ENCODE assay signal across 8 cellular contexts in the genomic region with DNA sequence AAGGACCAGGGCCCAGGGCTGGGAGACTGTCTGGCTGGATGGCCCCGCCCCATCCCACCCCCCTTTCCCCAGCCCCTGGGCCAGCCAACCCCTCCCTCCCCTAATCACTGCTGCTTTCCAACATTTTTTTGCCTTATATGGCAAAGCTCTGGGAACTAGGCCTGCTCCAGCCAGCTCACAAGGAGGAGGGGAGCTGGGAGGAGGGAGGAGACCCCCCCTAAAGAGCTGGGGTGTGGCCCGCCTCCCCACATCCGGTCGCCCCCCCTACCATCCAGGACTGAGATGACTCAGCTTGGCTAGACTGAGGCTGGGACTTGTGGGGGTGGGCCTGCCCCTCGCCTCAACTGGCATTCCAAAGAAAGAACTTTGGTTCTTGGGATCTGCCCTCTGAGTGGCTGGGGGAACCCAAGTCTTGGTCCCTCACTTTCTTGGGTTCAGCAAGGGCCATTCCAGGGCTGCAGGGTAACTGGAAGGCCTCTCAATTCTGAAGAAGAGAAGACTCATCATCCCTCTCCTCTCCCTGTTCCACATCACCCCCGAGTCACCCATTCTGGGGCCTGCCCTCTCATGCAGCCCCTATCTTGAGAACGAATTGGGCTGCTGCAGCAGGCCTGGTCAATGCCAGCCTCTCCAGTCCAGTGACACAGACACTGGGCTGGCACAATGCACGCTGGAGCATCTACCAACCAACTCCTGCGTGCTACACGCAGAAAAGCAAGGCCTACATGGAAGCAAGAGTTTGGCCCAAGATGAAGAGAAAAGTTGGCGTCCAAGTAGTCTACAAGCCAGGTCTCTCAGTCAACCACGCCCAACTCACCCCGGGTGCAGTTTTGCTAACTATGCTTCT. TPM values are rescaled to one million over a fixed set of nuclear protein-coding genes. Genes with fewer than 3 reads are reported as not detected.
DNase-seq lines count a peak whose midpoint lies in the region; ATAC-seq, FAIRE-seq and TF ChIP-seq lines count a peak whose summit lies in the region.

No MANE protein-coding gene starts in this region.

- H3K4me1 Mint-ChIP-seq in CD8-positive, alpha-beta T cell (ENCODE audit: low read depth) = peaks cover 18% of the 10 kb centered on the region

- DNase-seq in CD8-positive, alpha-beta T cell = peak in 6 of 7 experiments; percentile 62 to 82 (median 78)
- DNase-seq in HT-29 (ENCODE audit: low spot score) (peak; percentile 53), SK-MEL-5 (ENCODE audit: low read depth, low spot score) (peak; percentile 52), adipocyte (ENCODE audit: low read depth) (peak; percentile 91), heart left ventricle (peak; percentile 85 to 92 (median 88)), pons (ENCODE audit: low spot score) (peak; percentile 44), urothelium cell line (ENCODE audit: low spot score) (peak; percentile 79)

- peak overlapping the region; percentile 99 for H3K9ac ChIP-seq in adipocyte (ENCODE audit: low read length)

- H3K27me3 Mint-ChIP-seq in CD8-positive, alpha-beta T cell (ENCODE audit: low read depth) = no peaks in the 10 kb centered on the region

- no peaks in the 10 kb centered on the region for H3K9me3 Mint-ChIP-seq in CD8-positive, alpha-beta T cell

- no peak for TF ChIP-seq CTCF in CD8-positive, alpha-beta T cell (IDR thresholded peaks at IDR 0.05)
- TF ChIP-seq CTCF in heart left ventricle (IDR thresholded peaks at IDR 0.05) = no peak

- FAIRE-seq in urothelium cell line (lab: Jason Lieb, UNC) = no peak

- H3K27ac ChIP-seq in CD8-positive, alpha-beta T cell (ENCODE audit: low read depth, low read length) = peak overlapping the region; percentile 95
- peak overlapping the region; percentile 78 to 100 (median 96) for H3K27ac ChIP-seq in heart left ventricle

- ATAC-seq in CD8-positive, alpha-beta T cell = peak; percentile 22
- peak; percentile 54 to 76 (median 67) for ATAC-seq in heart left ventricle
- no peak for ATAC-seq in HG02840 (IDR thresholded peaks at IDR 0.05; ENCODE audit: low FRiP score, unreplicated experiment)

- 0 to 51% (median 18%) methylated on average over 10 to 13 of the region's 13 CpGs for WGBS in heart left ventricle, 4 donors

- H3K9me3 ChIP-seq in CD8-positive, alpha-beta T cell (ENCODE audit: low read length) = no peaks in the 10 kb centered on the region
- H3K9me3 ChIP-seq in adipocyte (ENCODE audit: control insufficient read depth, low read length) (no peaks in the 10 kb centered on the region), heart left ventricle (no peaks in the 10 kb centered on the region)

- CTCF ChIA-PET in CD8-positive, alpha-beta T cell (lab: Charles Lee) = interaction anchor here (0.6 kb wide), 1 partner anchor 166 kb away, joined by 3 read pairs; no protein-coding TSS in a partner anchor

- POLR2A ChIA-PET in CD8-positive, alpha-beta T cell (lab: Charles Lee) = interaction anchor here (1.0 to 3.0 kb wide), 6 partner anchors 10 to 29 kb away, joined by 4 to 13 read pairs (median 5); partner anchors contain the start of genes EMD and RPL10

- H3K4me3 ChIP-seq in CD8-positive, alpha-beta T cell (ENCODE audit: low read depth, low read length) = peak overlapping the region; percentile 81
- peak overlapping the region; percentile 91 for H3K4me3 ChIP-seq in adipocyte (ENCODE audit: low read length)
- peak overlapping the region; percentile 73 to 99 (median 82) for H3K4me3 ChIP-seq in heart left ventricle

- in situ Hi-C loops in SK-MEL-5 (cut with HindIII; ENCODE audit: low pct_unique_long_range_greater_than_20kb, low sequenced_read_pairs) = no loop called here

- peak overlapping the region; percentile 97 for H3K27ac Mint-ChIP-seq in CD8-positive, alpha-beta T cell

- H3K27me3 ChIP-seq in CD8-positive, alpha-beta T cell (ENCODE audit: insufficient read depth, low read length) = no peaks in the 10 kb centered on the region
- H3K27me3 ChIP-seq in adipocyte (replicated peaks; ENCODE audit: control insufficient read depth, insufficient read depth, low read length) (no peaks in the 10 kb centered on the region), heart left ventricle (no peaks in the 10 kb centered on the region)

- H3K36me3 Mint-ChIP-seq in CD8-positive, alpha-beta T cell = peaks cover 33% of the 10 kb centered on the region

- peaks cover 46% of the 10 kb centered on the region for H3K4me1 ChIP-seq in CD8-positive, alpha-beta T cell (ENCODE audit: insufficient read depth, low read length)
- peaks cover 16% of the 10 kb centered on the region for H3K4me1 ChIP-seq in adipocyte (ENCODE audit: control insufficient read depth, insufficient read depth, low read length)
- peaks cover 0 to 60% (median 33%) of the 10 kb centered on the region in 12 donors for H3K4me1 ChIP-seq in heart left ventricle

- peak in 1 of 2 donors; percentile 53 for TF ChIP-seq POLR2A in heart left ventricle (IDR thresholded peaks at IDR 0.05)

- intact Hi-C loops in CD8-positive, alpha-beta T cell (cut with DNase I, micrococcal nuclease) = loop anchor here (1.0 to 10.0 kb wide), 4 partner anchors 9 to 399 kb away; partner anchors contain the start of genes MECP2 (in 2 of the 2) and HCFC1 (in 1 of the 2)
- intact Hi-C loops in heart left ventricle (cut with DNase I) = loop anchor here in 2 of 10 donors (5.0 to 10.0 kb wide), 2 partner anchors 65 to 163 kb away; partner anchors contain the start of gene GDI1 (in 1 of the 2)

- peak overlapping the region; percentile 92 for H3K4me3 Mint-ChIP-seq in CD8-positive, alpha-beta T cell

- peaks cover 35% of the 10 kb centered on the region for H3K36me3 ChIP-seq in CD8-positive, alpha-beta T cell (ENCODE audit: insufficient read depth, low read length)
- H3K36me3 ChIP-seq in adipocyte (ENCODE audit: control insufficient read depth, insufficient read depth, low read length, severe bottlenecking) (peaks cover 28% of the 10 kb centered on the region), heart left ventricle (peaks cover 0 to 36% (median 33%) of the 10 kb centered on the region in 9 donors)

RNA-seq across cellular contexts. Expression of gene FLNA, which starts 4.8 kb away (rescaled TPM):
- total RNA-seq in CD8-positive, alpha-beta T cell = 1,000 to 10,000 TPM; 1,274 to 1,333 TPM
- total RNA-seq in HT-29 (2014; rRNA removed; shearing (Covaris generic)) = 482 and 516 TPM in 2 replicates
- total RNA-seq in SK-MEL-5 (2014; rRNA removed; shearing (Covaris generic)) = 108 and 138 TPM in 2 replicates
- 114 and 154 TPM in 2 replicates for polyA plus RNA-seq in SK-MEL-5 (2015; cell fraction: cytosol; rRNA removed)
- 164 and 180 TPM in 2 replicates for polyA plus RNA-seq in SK-MEL-5 (2015; cell fraction: nucleus; rRNA removed)
- total RNA-seq in heart left ventricle = 100 to 1,000 TPM; 155 to 465 (median 234) TPM
- 100 to 1,000 TPM; 226 to 274 TPM for polyA plus RNA-seq in heart left ventricle

RNA-seq across cellular contexts. Expression of gene EMD, which starts 9.4 kb away (rescaled TPM):
- 100 to 1,000 TPM; 176 TPM for total RNA-seq in CD8-positive, alpha-beta T cell
- total RNA-seq in HT-29 (2014; rRNA removed; shearing (Covaris generic)) = 70.5 and 87.0 TPM in 2 replicates
- 15.4 and 21.3 TPM in 2 replicates for total RNA-seq in SK-MEL-5 (2014; rRNA removed; shearing (Covaris generic))
- polyA plus RNA-seq in SK-MEL-5 (2015; cell fraction: cytosol; rRNA removed) = 66.5 and 77.3 TPM in 2 replicates
- 119 and 130 TPM in 2 replicates for polyA plus RNA-seq in SK-MEL-5 (2015; cell fraction: nucleus; rRNA removed)
- total RNA-seq in heart left ventricle = 10 to 100 TPM; 37.6 to 76.8 (median 52.8) TPM
- 100 to 1,000 TPM in 1 of 2 donors, 10 to 100 TPM in 1; 71.9 to 152 TPM for polyA plus RNA-seq in heart left ventricle

RNA-seq across cellular contexts. Expression of gene RPL10, which starts 28.5 kb away (rescaled TPM):
- 1,000 to 10,000 TPM; 6,105 to 6,263 TPM for total RNA-seq in CD8-positive, alpha-beta T cell
- 4,676 and 4,679 TPM in 2 replicates for total RNA-seq in HT-29 (2014; rRNA removed; shearing (Covaris generic))
- 3,421 and 3,578 TPM in 2 replicates for total RNA-seq in SK-MEL-5 (2014; rRNA removed; shearing (Covaris generic))
- polyA plus RNA-seq in SK-MEL-5 (2015; cell fraction: cytosol; rRNA removed) = 4,659 and 5,421 TPM in 2 replicates
- 1,251 and 1,421 TPM in 2 replicates for polyA plus RNA-seq in SK-MEL-5 (2015; cell fraction: nucleus; rRNA removed)
- 1,000 to 10,000 TPM; 1,381 to 3,072 (median 2,052) TPM for total RNA-seq in heart left ventricle
- polyA plus RNA-seq in heart left ventricle = 1,000 to 10,000 TPM; 2,362 to 5,995 TPM

RNA-seq across cellular contexts. Expression of gene DNASE1L1, which starts 39.4 kb away (rescaled TPM):
- total RNA-seq in CD8-positive, alpha-beta T cell = 10 to 100 TPM; 19.3 to 19.7 TPM
- total RNA-seq in HT-29 (2014; rRNA removed; shearing (Covaris generic)) = 114 and 118 TPM in 2 replicates
- 53.4 and 56.8 TPM in 2 replicates for total RNA-seq in SK-MEL-5 (2014; rRNA removed; shearing (Covaris generic))
- 70.7 and 87.8 TPM in 2 replicates for polyA plus RNA-seq in SK-MEL-5 (2015; cell fraction: cytosol; rRNA removed)
- 38.6 and 38.8 TPM in 2 replicates for polyA plus RNA-seq in SK-MEL-5 (2015; cell fraction: nucleus; rRNA removed)
- 100 to 1,000 TPM in 2 of 9 donors, 10 to 100 TPM in 7; 26.7 to 117 (median 43.8) TPM for total RNA-seq in heart left ventricle
- 10 to 100 TPM; 27.7 to 57.1 TPM for polyA plus RNA-seq in heart left ventricle

RNA-seq across cellular contexts. Expression of gene TAFAZZIN, which starts 41.7 kb away (rescaled TPM):
- total RNA-seq in CD8-positive, alpha-beta T cell = 10 to 100 TPM; 48.9 to 52.3 TPM
- total RNA-seq in HT-29 (2014; rRNA removed; shearing (Covaris generic)) = 60.3 and 80.6 TPM in 2 replicates
- 17.6 and 25.3 TPM in 2 replicates for total RNA-seq in SK-MEL-5 (2014; rRNA removed; shearing (Covaris generic))
- 18.6 and 20.8 TPM in 2 replicates for polyA plus RNA-seq in SK-MEL-5 (2015; cell fraction: cytosol; rRNA removed)
- 407 and 423 TPM in 2 replicates for polyA plus RNA-seq in SK-MEL-5 (2015; cell fraction: nucleus; rRNA removed)
- total RNA-seq in heart left ventricle = 10 to 100 TPM; 29.1 to 38.6 (median 34.5) TPM
- polyA plus RNA-seq in heart left ventricle = 10 to 100 TPM; 27.2 to 51.1 TPM
